Comparison of ENCODE assay signal across 20 cellular contexts in genomic region chr1:64513557-64513956, GRCh38. TPM values are rescaled to one million over a fixed set of nuclear protein-coding genes. Genes with fewer than 3 reads are reported as not detected.
DNase-seq lines count a peak whose midpoint lies in the region; ATAC-seq and TF ChIP-seq lines count a peak whose summit lies in the region.
"Had no signal": no experiment of that assay in that cellular context is flagged by ENCODE, and none has a peak within 500 bp of the region (broad histone marks: within the 10 kb centered on the region; RNA-seq: fewer than 3 reads in every experiment).

No MANE protein-coding gene starts in this region.

- no peak overlapping the region for H2AFZ ChIP-seq in neural progenitor cell (replicated peaks)

- H3K27ac Mint-ChIP-seq in neural progenitor cell = peak overlapping the region; percentile 25
- H3K27ac Mint-ChIP-seq: activated T-helper 17 cell treated with anti-CD3 and anti-CD28 coated beads, Interleukin-2, amount 50 U/mL, for 72 hours; natural killer cell treated with Interleukin-12 subunit alpha and Interleukin-12 subunit beta and Interleukin-15 and Interleukin-18, amount 100 ng/mL, for 72 hours had no signal

- H3K4me1 Mint-ChIP-seq in neural progenitor cell = peaks cover 86% of the 10 kb centered on the region
- H3K4me1 Mint-ChIP-seq: activated T-helper 17 cell treated with anti-CD3 and anti-CD28 coated beads, Interleukin-2, amount 50 U/mL, for 72 hours had no signal

- H3K9ac ChIP-seq in neural progenitor cell = no peak overlapping the region

- intact Hi-C loops in transverse colon (cut with DNase I; ENCODE audit: low total_unique reads) = no loop called here

- no peaks in the 10 kb centered on the region for H3K27me3 ChIP-seq in ectodermal cell (ENCODE audit: control insufficient read depth, insufficient read depth, low read length, poor library complexity, severe bottlenecking)
- no peaks in the 10 kb centered on the region for H3K27me3 ChIP-seq in neural progenitor cell
- no peaks in the 10 kb centered on the region for H3K27me3 ChIP-seq in transverse colon

- TF ChIP-seq POLR2A in transverse colon (IDR thresholded peaks at IDR 0.05) = no peak

- H3K4me1 ChIP-seq in ectodermal cell (ENCODE audit: control insufficient read depth, insufficient read depth, low read length) (peaks cover 67% of the 10 kb centered on the region), neural progenitor cell (peaks cover 75% of the 10 kb centered on the region), transverse colon (peaks cover 0 to 35% (median 14%) of the 10 kb centered on the region in 4 donors)

- peaks cover 66% of the 10 kb centered on the region for H4K20me1 ChIP-seq in neural progenitor cell (ENCODE audit: low read depth)

- H3K9me3 Mint-ChIP-seq in neural progenitor cell = no peaks in the 10 kb centered on the region
- H3K9me3 Mint-ChIP-seq: activated T-helper 17 cell treated with anti-CD3 and anti-CD28 coated beads, Interleukin-2, amount 50 U/mL, for 72 hours; natural killer cell treated with Interleukin-12 subunit alpha and Interleukin-12 subunit beta and Interleukin-15 and Interleukin-18, amount 100 ng/mL, for 72 hours had no signal

- DNase-seq in DMS 273 (lab: John Stamatoyannopoulos, UW; ENCODE audit: unreplicated experiment) (peak; percentile 47), DMS 273 treated with DMSO at 0.1 percent for 48 hours (lab: John Stamatoyannopoulos, UW) (no peak), neural progenitor cell (ENCODE audit: low spot score) (no peak), transverse colon (no peak), GF-D8 (lab: John Stamatoyannopoulos, UW) (no peak)
- DNase-seq: activated CD8-positive, alpha-beta memory T cell treated with anti-CD3 and anti-CD28 coated beads for 24 hours; cortex of kidney; NCI-H146; OCI-M1; right cardiac atrium; stimulated activated CD4-positive, alpha-beta T cell treated with anti-CD3 and anti-CD28 coated beads, Interleukin-4, amount 100 ng/mL, for 4 hours had no signal

- peaks cover 48% of the 10 kb centered on the region for H3F3A ChIP-seq in neural progenitor cell (ENCODE audit: low read depth)

- no peak for TF ChIP-seq EP300 in transverse colon (IDR thresholded peaks at IDR 0.05; ENCODE audit: low read depth)

- peaks cover 100% of the 10 kb centered on the region for H3K79me2 ChIP-seq in neural progenitor cell (ENCODE audit: low read depth)

- H3K27ac ChIP-seq in ectodermal cell (ENCODE audit: insufficient read depth, low read depth, low read length, poor library complexity, severe bottlenecking) (peak overlapping the region; percentile 70), neural progenitor cell (peak overlapping the region; percentile 4), transverse colon (peak overlapping the region; percentile 57 to 76 (median 65))
- H3K27ac ChIP-seq: 22Rv1, C4-2B, VCaP had no signal

- peak overlapping the region; percentile 33 for H3K4me2 ChIP-seq in neural progenitor cell

- no peaks in the 10 kb centered on the region for H3K27me3 Mint-ChIP-seq in neural progenitor cell (ENCODE audit: insufficient read depth, low read depth)

- H3K9me3 ChIP-seq in ectodermal cell (ENCODE audit: control insufficient read depth, low read length) (no peaks in the 10 kb centered on the region), neural progenitor cell (ENCODE audit: low read depth) (no peaks in the 10 kb centered on the region), transverse colon (no peaks in the 10 kb centered on the region)

- in situ Hi-C loops in transverse colon (cut with MboI; ENCODE audit: low pct_ligation_motif_present in 1 of 4, low pct_unique_long_range_greater_than_20kb in 1 of 4, low sequenced_read_pairs in 3 of 4) = no loop called here

- peaks cover 4% of the 10 kb centered on the region for H3K36me3 Mint-ChIP-seq in neural progenitor cell
- H3K36me3 Mint-ChIP-seq: natural killer cell treated with Interleukin-12 subunit alpha and Interleukin-12 subunit beta and Interleukin-15 and Interleukin-18, amount 100 ng/mL, for 72 hours had no signal

- H3K4me3 ChIP-seq in ectodermal cell (ENCODE audit: insufficient read depth, low read depth, low read length) (no peak overlapping the region), neural progenitor cell (no peak overlapping the region), transverse colon (no peak overlapping the region)

- no peak for ATAC-seq in GM18907 (IDR thresholded peaks at IDR 0.05; ENCODE audit: unreplicated experiment)
- ATAC-seq in GM19023 (IDR thresholded peaks at IDR 0.05; ENCODE audit: unreplicated experiment) = no peak
- ATAC-seq: activated T-helper 17 cell treated with anti-CD3 and anti-CD28 coated beads, Interleukin-2, amount 50 U/mL, for 72 hours; left lobe of liver; natural killer cell treated with Interleukin-12 subunit alpha and Interleukin-12 subunit beta and Interleukin-15 and Interleukin-18, amount 100 ng/mL, for 72 hours had no signal

- H3K36me3 ChIP-seq in ectodermal cell (ENCODE audit: control insufficient read depth, insufficient read depth, low read length) (no peaks in the 10 kb centered on the region), neural progenitor cell (no peaks in the 10 kb centered on the region), transverse colon (no peaks in the 10 kb centered on the region)

- peak overlapping the region; percentile 43 for H3K4me3 Mint-ChIP-seq in neural progenitor cell
- H3K4me3 Mint-ChIP-seq: activated T-helper 17 cell treated with anti-CD3 and anti-CD28 coated beads, Interleukin-2, amount 50 U/mL, for 72 hours; natural killer cell treated with Interleukin-12 subunit alpha and Interleukin-12 subunit beta and Interleukin-15 and Interleukin-18, amount 100 ng/mL, for 72 hours had no signal

- no peak for TF ChIP-seq CTCF in neural progenitor cell (IDR thresholded peaks at IDR 0.05)
- no peak for TF ChIP-seq CTCF in transverse colon (IDR thresholded peaks at IDR 0.05)

RNA-seq across cellular contexts. Expression of gene CACHD1, which starts 43.6 kb away (rescaled TPM):
- 131 TPM for polyA plus RNA-seq in ectodermal cell (2013, experiment 1 of 4)
- 172 TPM for polyA plus RNA-seq in ectodermal cell (2013, experiment 2 of 4)
- 107 TPM for polyA plus RNA-seq in ectodermal cell (2013, experiment 3 of 4)
- 120 TPM for polyA plus RNA-seq in ectodermal cell (2013, experiment 4 of 4)
- total RNA-seq in neural progenitor cell (ENCODE audit: low replicate concordance) (49.9 and 61.0 TPM in 2 replicates), transverse colon (1 to 10 TPM in 3 of 4 donors, not detected in 1; 1.6 to 3.2 (median 2.2) TPM)

Comparison
In these comparisons a context has a peak if more than half of its experiments do, and no peak if none do; other contexts are left out.
1. H3K27ac ChIP-seq: peak in every context shown above with its lines; median percentile 70 in ectodermal cell; 65 in transverse colon; 4 in neural progenitor cell.
2. RNA of gene CACHD1, which starts 43.6 kb away (total RNA-seq): 49.9 to 61.0 TPM in neural progenitor cell; 1.6 to 3.2 TPM in transverse colon; every median in the first group is over 10 times any median in the second.